24 cellular contexts compared by ENCODE assay signal in the genomic region with DNA sequence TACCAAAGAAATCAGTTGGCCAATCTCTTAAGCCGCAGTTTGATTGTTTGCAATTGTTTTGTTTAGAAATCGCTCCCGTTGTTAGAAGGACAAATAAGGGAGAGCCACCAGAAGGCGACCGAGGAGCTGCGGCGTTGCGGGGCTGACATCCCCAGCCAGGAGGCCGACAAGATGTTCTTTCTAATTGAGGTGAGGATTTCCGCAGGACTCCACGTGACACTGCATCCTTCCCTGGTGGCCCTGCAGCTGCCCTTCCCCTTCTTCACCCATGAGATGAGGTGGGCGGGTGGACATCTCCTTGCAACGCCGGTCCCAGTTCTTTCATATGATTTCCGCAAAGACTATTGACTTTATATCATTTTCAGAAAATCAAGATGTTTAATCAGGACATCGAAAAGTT. TPM values are rescaled to one million over a fixed set of nuclear protein-coding genes. Genes with fewer than 3 reads are reported as not detected.
"Had no signal": no experiment of that assay in that cellular context is flagged by ENCODE, and none has a peak within 500 bp of the region (broad histone marks: within the 10 kb centered on the region; RNA-seq: fewer than 3 reads in every experiment).

No MANE protein-coding gene starts in this region.

- H3K9me3 Mint-ChIP-seq: effector memory CD8-positive, alpha-beta T cell; naive B cell had no signal

- ATAC-seq: effector memory CD8-positive, alpha-beta T cell; esophagus mucosa; gastrocnemius medialis; heart right ventricle; left cardiac atrium; left lung; left ventricle myocardium superior; lower lobe of right lung had no signal

- DNase-seq: colonic mucosa; dermis blood vessel endothelial cell; dorsolateral prefrontal cortex; effector CD8-positive, alpha-beta T cell; effector memory CD8-positive, alpha-beta T cell; endodermal cell; erythroblast; esophagus squamous epithelium; foreskin fibroblast; foreskin melanocyte; gastrocnemius medialis; glutamatergic neuron; heart right ventricle; hippocampal formation; left cardiac atrium; left lung; left ventricle myocardium superior; lower lobe of right lung; mesenchymal stem cell; midbrain; naive B cell had no signal

- H3K4me1 ChIP-seq: gastrocnemius medialis had no signal

- H3K27ac Mint-ChIP-seq: effector memory CD8-positive, alpha-beta T cell; endodermal cell had no signal

- H3K9me3 ChIP-seq: colonic mucosa, esophagus squamous epithelium, gastrocnemius medialis, heart right ventricle, left lung, lower lobe of right lung had no signal

- H3K4me3 ChIP-seq: colonic mucosa, dorsolateral prefrontal cortex, esophagus squamous epithelium, gastrocnemius medialis, heart right ventricle, left lung, lower lobe of right lung had no signal

- H3K27ac ChIP-seq: colonic mucosa, dorsolateral prefrontal cortex, epithelial cell of prostate, esophagus squamous epithelium, gastrocnemius medialis, left lung, lower lobe of right lung had no signal

- H3K27me3 ChIP-seq: colonic mucosa, esophagus squamous epithelium, gastrocnemius medialis, heart right ventricle, left lung had no signal

- H3K4me3 Mint-ChIP-seq: effector memory CD8-positive, alpha-beta T cell; endodermal cell; naive B cell had no signal

- H3K27me3 Mint-ChIP-seq: effector memory CD8-positive, alpha-beta T cell; naive B cell had no signal

RNA-seq across cellular contexts. Expression of a gene that starts 37.0 kb away (rescaled TPM):
- total RNA-seq: chondrocyte had no signal
